ENCODE assay signal across 18 cellular contexts in the genomic region with DNA sequence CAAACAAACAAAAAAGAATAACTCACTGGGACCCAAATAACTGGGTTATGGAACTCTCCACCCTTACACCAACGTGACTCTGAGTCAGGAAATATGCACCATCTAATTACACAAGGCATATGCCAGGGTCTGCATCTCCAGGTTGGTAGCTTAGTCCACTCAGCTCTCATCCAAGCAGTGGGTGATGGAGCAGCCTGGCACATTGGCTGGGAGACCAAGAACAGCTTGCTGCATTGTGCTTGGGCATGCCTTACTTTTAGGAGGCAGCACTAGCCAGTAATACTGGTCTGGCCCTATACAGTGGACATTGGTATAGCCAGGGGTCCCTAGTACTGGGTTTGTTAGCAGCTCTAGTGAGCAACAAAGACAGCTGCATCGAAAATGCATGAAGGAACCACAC.
"Had no signal": no experiment of that assay in that cellular context is flagged by ENCODE, and none has a peak within 500 bp of the region (broad histone marks: within the 10 kb centered on the region; RNA-seq: fewer than 3 reads in every experiment).

No MANE protein-coding gene starts in this region.

- H3K4me3 ChIP-seq: esophagus squamous epithelium, hepatocyte, lung, sigmoid colon, skin epidermis had no signal

- H3K9me3 ChIP-seq: esophagus squamous epithelium, sigmoid colon had no signal

- H3K27me3 ChIP-seq: foreskin keratinocyte, hepatocyte, sigmoid colon had no signal

- H3K27ac ChIP-seq: foreskin keratinocyte, sigmoid colon had no signal

- H3K79me2 ChIP-seq: hepatocyte had no signal

- H3K36me3 ChIP-seq: esophagus squamous epithelium, sigmoid colon had no signal

- ATAC-seq: effector memory CD8-positive, alpha-beta T cell; foreskin keratinocyte; left colon; left ventricle myocardium superior; stimulated activated naive B cell treated with anti-CD40 and anti-IgM and Interleukin-4, amounts not matched to agents 10 μg/mL and 1 μg/mL and 100 μg/mL, for 72 hours had no signal

- H3K4me2 ChIP-seq: hepatocyte had no signal

- DNase-seq: effector memory CD8-positive, alpha-beta T cell; esophagus squamous epithelium; foreskin keratinocyte; left ventricle myocardium superior; mesenchymal stem cell; midbrain; naive B cell; occipital lobe; posterior cingulate gyrus; sigmoid colon; stimulated activated CD4-positive, alpha-beta T cell treated with anti-CD3 and anti-CD28 coated beads, Interleukin-2, amount 100 ng/mL, for 24 hours; stimulated activated CD4-positive, alpha-beta T cell treated with anti-CD3 and anti-CD28 coated beads, Interleukin-4, amount 100 ng/mL, for 4 hours; stimulated activated naive B cell treated with anti-CD40 and anti-IgM and Interleukin-4, amounts not matched to agents 10 μg/mL and 1 μg/mL and 100 μg/mL, for 72 hours; trophoblast cell had no signal

- H3K4me1 ChIP-seq: foreskin keratinocyte had no signal

- H2AFZ ChIP-seq: hepatocyte had no signal
